ENCODE assay signal across 8 cellular contexts in the genomic region with DNA sequence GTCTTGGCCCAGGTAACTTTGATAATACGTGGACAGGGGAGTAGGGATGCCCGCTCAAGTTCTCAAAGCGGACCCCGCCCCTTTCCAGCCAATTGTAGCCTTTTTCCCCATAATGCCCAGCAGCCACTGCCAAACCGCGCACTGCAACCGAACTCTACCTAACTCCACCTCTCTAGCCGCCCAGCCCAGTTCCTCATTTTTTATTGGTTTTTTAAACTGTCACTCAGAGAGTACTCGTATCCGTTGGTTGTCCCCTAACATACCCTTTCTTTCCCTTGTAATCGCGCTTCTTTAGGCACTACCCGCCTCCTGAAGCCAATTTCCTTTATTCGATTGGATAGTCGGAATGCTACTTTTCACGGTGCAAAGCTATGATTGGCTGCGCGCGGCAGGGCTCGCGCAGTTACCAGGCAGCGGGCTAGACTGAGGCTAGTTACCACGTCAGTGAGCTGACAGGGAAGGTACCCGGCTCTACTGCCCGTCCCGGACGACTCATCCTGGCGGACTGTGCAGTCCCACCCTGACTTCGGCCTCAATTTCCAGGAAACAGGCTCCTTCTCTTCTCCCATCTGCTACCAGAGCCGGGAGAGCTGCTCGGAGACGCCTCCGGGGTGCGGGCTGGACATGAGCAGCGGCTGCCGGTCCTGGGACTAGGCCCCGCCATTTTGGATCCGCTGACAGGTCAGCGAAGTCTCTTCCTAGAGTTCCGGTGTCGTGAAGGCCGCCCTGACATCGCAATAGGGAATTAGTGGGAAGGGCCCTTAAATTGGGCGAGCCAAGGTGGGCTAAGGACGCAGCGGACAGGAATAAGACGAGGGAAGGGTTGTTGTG. TPM values are rescaled to one million over a fixed set of nuclear protein-coding genes. Genes with fewer than 3 reads are reported as not detected.
A peak's percentile ranks its signal among the peaks of the same experiment; 100 is the strongest.
DNase-seq lines count a peak whose midpoint lies in the region; TF ChIP-seq lines count a peak whose summit lies in the region.

A gene with protein sequence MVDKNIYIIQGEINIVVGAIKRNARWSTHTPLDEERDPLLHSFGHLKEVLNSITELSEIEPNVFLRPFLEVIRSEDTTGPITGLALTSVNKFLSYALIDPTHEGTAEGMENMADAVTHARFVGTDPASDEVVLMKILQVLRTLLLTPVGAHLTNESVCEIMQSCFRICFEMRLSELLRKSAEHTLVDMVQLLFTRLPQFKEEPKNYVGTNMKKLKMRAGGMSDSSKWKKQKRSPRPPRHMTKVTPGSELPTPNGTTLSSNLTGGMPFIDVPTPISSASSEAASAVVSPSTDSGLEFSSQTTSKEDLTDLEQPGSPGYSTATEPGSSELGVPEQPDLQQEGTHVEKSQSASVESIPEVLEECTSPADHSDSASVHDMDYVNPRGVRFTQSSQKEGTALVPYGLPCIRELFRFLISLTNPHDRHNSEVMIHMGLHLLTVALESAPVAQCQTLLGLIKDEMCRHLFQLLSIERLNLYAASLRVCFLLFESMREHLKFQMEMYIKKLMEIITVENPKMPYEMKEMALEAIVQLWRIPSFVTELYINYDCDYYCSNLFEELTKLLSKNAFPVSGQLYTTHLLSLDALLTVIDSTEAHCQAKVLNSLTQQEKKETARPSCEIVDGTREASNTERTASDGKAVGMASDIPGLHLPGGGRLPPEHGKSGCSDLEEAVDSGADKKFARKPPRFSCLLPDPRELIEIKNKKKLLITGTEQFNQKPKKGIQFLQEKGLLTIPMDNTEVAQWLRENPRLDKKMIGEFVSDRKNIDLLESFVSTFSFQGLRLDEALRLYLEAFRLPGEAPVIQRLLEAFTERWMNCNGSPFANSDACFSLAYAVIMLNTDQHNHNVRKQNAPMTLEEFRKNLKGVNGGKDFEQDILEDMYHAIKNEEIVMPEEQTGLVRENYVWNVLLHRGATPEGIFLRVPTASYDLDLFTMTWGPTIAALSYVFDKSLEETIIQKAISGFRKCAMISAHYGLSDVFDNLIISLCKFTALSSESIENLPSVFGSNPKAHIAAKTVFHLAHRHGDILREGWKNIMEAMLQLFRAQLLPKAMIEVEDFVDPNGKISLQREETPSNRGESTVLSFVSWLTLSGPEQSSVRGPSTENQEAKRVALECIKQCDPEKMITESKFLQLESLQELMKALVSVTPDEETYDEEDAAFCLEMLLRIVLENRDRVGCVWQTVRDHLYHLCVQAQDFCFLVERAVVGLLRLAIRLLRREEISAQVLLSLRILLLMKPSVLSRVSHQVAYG (N-terminal part only) (plus strand): TSS at position 432 of the 831 bp plus-strand sequence. CDS start 13,407 bp downstream, outside the sequence.

- peak within 1 kb of the TSS; percentile 59 for H2AFZ ChIP-seq in neuron (ENCODE audit: low read depth, low read length)

- no peaks in the 10 kb centered on the region for H3K9me3 Mint-ChIP-seq in activated naive CD4-positive, alpha-beta T cell treated with anti-CD3 and anti-CD28 coated beads for 36 hours

- CTCF ChIA-PET in activated naive CD4-positive, alpha-beta T cell treated with anti-CD3 and anti-CD28 coated beads for 36 hours (lab: Charles Lee): interaction anchor here (0.5 to 6.8 kb wide), 6 partner anchors 14 to 748 kb away, joined by 3 to 63 read pairs (median 5); a partner anchor contains a TSS

- peaks cover 6% of the 10 kb centered on the region for H3K36me3 ChIP-seq in neuron (ENCODE audit: insufficient read depth, low read length)
- peaks cover 0 to 4% (median 0%) of the 10 kb centered on the region in 5 donors for H3K36me3 ChIP-seq in subcutaneous abdominal adipose tissue (ENCODE audit: control insufficient read depth in 5 of 5, insufficient read depth in 5 of 5, low read length in 5 of 5)

- peak within 1 kb of the TSS; percentile 86 for H3K27ac Mint-ChIP-seq in activated naive CD4-positive, alpha-beta T cell treated with anti-CD3 and anti-CD28 coated beads for 36 hours

- intact Hi-C loops in activated naive CD4-positive, alpha-beta T cell treated with anti-CD3 and anti-CD28 coated beads for 36 hours (cut with micrococcal nuclease): loop anchor here (1.0 to 5.0 kb wide), 10 partner anchors 22 to 467 kb away; a partner anchor contains a TSS

- H3K27me3 ChIP-seq in neuron (ENCODE audit: insufficient read depth, low read length) (peaks cover 17% of the 10 kb centered on the region), subcutaneous abdominal adipose tissue (ENCODE audit: control insufficient read depth in 5 of 5, insufficient read depth in 4 of 5, low read length in 5 of 5) (no peaks in the 10 kb centered on the region)

- H3K36me3 Mint-ChIP-seq in activated naive CD4-positive, alpha-beta T cell treated with anti-CD3 and anti-CD28 coated beads for 36 hours (ENCODE audit: low read depth): peaks cover 5% of the 10 kb centered on the region

- peaks cover 15% of the 10 kb centered on the region for H3K27me3 Mint-ChIP-seq in activated naive CD4-positive, alpha-beta T cell treated with anti-CD3 and anti-CD28 coated beads for 36 hours (ENCODE audit: low read depth)

- H3K9me3 ChIP-seq in neuron (ENCODE audit: low read length) (no peaks in the 10 kb centered on the region), subcutaneous abdominal adipose tissue (ENCODE audit: control insufficient read depth in 5 of 5, low read length in 5 of 5) (no peaks in the 10 kb centered on the region)

- peaks cover 41% of the 10 kb centered on the region for H3K4me1 Mint-ChIP-seq in activated naive CD4-positive, alpha-beta T cell treated with anti-CD3 and anti-CD28 coated beads for 36 hours (ENCODE audit: low read depth)

- peak within 1 kb of the TSS; percentile 95 for H3K27ac ChIP-seq in subcutaneous abdominal adipose tissue (ENCODE audit: low read depth, low read length)

- peak within 1 kb of the TSS; percentile 81 to 98 (median 97) for H3K9ac ChIP-seq in subcutaneous abdominal adipose tissue (ENCODE audit: low read length in 5 of 5)

- H3K4me1 ChIP-seq in neuron (ENCODE audit: insufficient read depth, low read length) (peaks cover 38% of the 10 kb centered on the region), subcutaneous abdominal adipose tissue (ENCODE audit: control insufficient read depth in 5 of 5, insufficient read depth in 5 of 5, low read length in 5 of 5) (peaks cover 7 to 61% (median 54%) of the 10 kb centered on the region in 5 donors)

- peak; percentile 98 for DNase-seq in GM03348 (ENCODE audit: low spot score)
- DNase-seq in HFF-Myc (ENCODE audit: extremely low read depth, low read depth): peak; percentile 100
- peak; percentile 100 for DNase-seq in NAMALWA (ENCODE audit: low spot score)
- peak; percentile 100 for DNase-seq in SK-N-DZ (ENCODE audit: low spot score)
- peak; percentile 95 for DNase-seq in activated naive CD4-positive, alpha-beta T cell treated with anti-CD3 and anti-CD28 coated beads for 36 hours
- peak; percentile 100 for DNase-seq in foreskin melanocyte

- H3K4me3 Mint-ChIP-seq in activated naive CD4-positive, alpha-beta T cell treated with anti-CD3 and anti-CD28 coated beads for 36 hours: peak within 1 kb of the TSS; percentile 92

- peak within 1 kb of the TSS; percentile 73 for H3K4me3 ChIP-seq in HFF-Myc (replicated peaks; ENCODE audit: low read depth, low read length)
- peak within 1 kb of the TSS; percentile 73 for H3K4me3 ChIP-seq in neuron (ENCODE audit: low read length)
- H3K4me3 ChIP-seq in subcutaneous abdominal adipose tissue (ENCODE audit: low read depth in 1 of 5, low read length in 5 of 5): peak within 1 kb of the TSS; percentile 91 to 99 (median 96)

- no peak for TF ChIP-seq CTCF in HFF-Myc (IDR thresholded peaks at IDR 0.05; ENCODE audit: low read depth, low read length, missing control alignments)

RNA-seq across cellular contexts. Expression of the gene that starts here (rescaled TPM):
- 18.3 and 22.6 TPM in 2 replicates for polyA plus RNA-seq in SK-N-DZ (2014; cell fraction: cytosol; rRNA removed)
- polyA plus RNA-seq in SK-N-DZ (2014; cell fraction: nucleus; rRNA removed): 22.9 and 32.6 TPM in 2 replicates
- total RNA-seq in activated naive CD4-positive, alpha-beta T cell treated with anti-CD3 and anti-CD28 coated beads for 36 hours: 10 to 100 TPM; 32.1 to 34.5 TPM

Comparison
In these comparisons a context has a peak if more than half of its experiments do, and no peak if none do; other contexts are left out.
1. Peak in every context shown above with its lines: DNase-seq, H3K4me3 ChIP-seq and H3K27ac ChIP-seq.